In the genomic region with DNA sequence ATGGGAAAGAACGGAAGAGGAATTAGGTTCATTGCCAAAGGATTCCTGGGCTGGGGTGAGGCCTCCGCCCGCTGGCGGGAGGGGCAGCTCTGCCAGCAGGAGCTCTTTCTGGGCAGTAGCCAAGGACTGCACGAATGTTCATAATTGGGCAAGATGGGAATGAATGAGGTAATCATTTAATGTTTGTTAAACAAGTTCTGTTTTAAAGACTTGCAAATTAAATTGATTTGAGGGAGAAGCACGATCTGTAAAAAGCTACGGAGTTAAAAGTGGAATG, we compare ENCODE assay signal across 16 cellular contexts.
DNase-seq lines count a peak whose midpoint lies in the region; ATAC-seq, FAIRE-seq and TF ChIP-seq lines count a peak whose summit lies in the region.
"Had no signal": no experiment of that assay in that cellular context is flagged by ENCODE, and none has a peak within 500 bp of the region (broad histone marks: within the 10 kb centered on the region; RNA-seq: fewer than 3 reads in every experiment).

No MANE protein-coding gene starts in this region.

- no peak for ATAC-seq in GM21515 (IDR thresholded peaks at IDR 0.05; ENCODE audit: unreplicated experiment)
- ATAC-seq in HG02623 (IDR thresholded peaks at IDR 0.05; ENCODE audit: unreplicated experiment) = no peak
- ATAC-seq: activated T-cell treated with anti-CD3 and anti-CD28 coated beads, Interleukin-2, amount 50 U/mL, for 72 hours; HCT116 had no signal

- H3K27me3 ChIP-seq in adipocyte (replicated peaks; ENCODE audit: control insufficient read depth, insufficient read depth, low read length) (no peaks in the 10 kb centered on the region), keratinocyte (ENCODE audit: control insufficient read depth, extremely low read depth, insufficient read depth, low read length) (no peaks in the 10 kb centered on the region), BE2C (no peaks in the 10 kb centered on the region)
- H3K27me3 ChIP-seq: heart left ventricle had no signal

- no peaks in the 10 kb centered on the region for H3K9me3 Mint-ChIP-seq in T-helper 2 cell treated with Interferon-gamma antibody and Interleukin-4, amounts not matched to agents 5 μg/mL and 100 μg/mL, for 36 hours
- H3K9me3 Mint-ChIP-seq: activated T-cell treated with anti-CD3 and anti-CD28 coated beads, Interleukin-2, amount 50 U/mL, for 72 hours had no signal

- peaks cover 2% of the 10 kb centered on the region for H3K27me3 Mint-ChIP-seq in T-helper 2 cell treated with Interferon-gamma antibody and Interleukin-4, amounts not matched to agents 5 μg/mL and 100 μg/mL, for 36 hours (ENCODE audit: low read depth)

- no peaks in the 10 kb centered on the region for H3K79me2 ChIP-seq in keratinocyte (ENCODE audit: control insufficient read depth, insufficient read depth, low read length)

- H3K4me3 ChIP-seq in adipocyte (ENCODE audit: low read length) = no peak overlapping the region
- peak overlapping the region in 1 of 3 experiments; percentile 30 for H3K4me3 ChIP-seq in keratinocyte (ENCODE audit: control insufficient read depth in 2 of 3, extremely low read depth in 1 of 3, insufficient read depth in 2 of 3, low read depth in 1 of 3, low read length in 3 of 3)
- H3K4me3 ChIP-seq in BE2C (ENCODE audit: low read depth, low read length) = no peak overlapping the region
- H3K4me3 ChIP-seq: heart left ventricle had no signal

- H3K36me3 Mint-ChIP-seq in T-helper 2 cell treated with Interferon-gamma antibody and Interleukin-4, amounts not matched to agents 5 μg/mL and 100 μg/mL, for 36 hours (ENCODE audit: low read depth) = no peaks in the 10 kb centered on the region

- H4K20me1 ChIP-seq in keratinocyte (ENCODE audit: control insufficient read depth, extremely low read depth, insufficient read depth, low read length) = no peaks in the 10 kb centered on the region

- H3K27ac ChIP-seq in keratinocyte (ENCODE audit: control insufficient read depth, insufficient read depth, low read length) = peak overlapping the region; percentile 22
- H3K27ac ChIP-seq: heart left ventricle had no signal

- dilution Hi-C loops in keratinocyte (cut with MboI; ENCODE audit: extremely low pct_ligation_motif_present, low sequenced_read_pairs) = no loop called here

- H3K4me3 Mint-ChIP-seq in T-helper 2 cell treated with Interferon-gamma antibody and Interleukin-4, amounts not matched to agents 5 μg/mL and 100 μg/mL, for 36 hours = no peak overlapping the region
- H3K4me3 Mint-ChIP-seq: activated T-cell treated with anti-CD3 and anti-CD28 coated beads, Interleukin-2, amount 50 U/mL, for 72 hours had no signal

- peak; percentile 38 for DNase-seq in A172 (ENCODE audit: low spot score)
- peak; percentile 39 for DNase-seq in LHCN-M2 (ENCODE audit: low read depth)
- DNase-seq in adipocyte (ENCODE audit: low read depth) = peak; percentile 36
- DNase-seq in keratinocyte (ENCODE audit: low read depth, low spot score) = peak; percentile 79
- no peak for DNase-seq in BE2C
- DNase-seq in T-helper 2 cell treated with Interferon-gamma antibody and Interleukin-4, amounts not matched to agents 5 μg/mL and 100 μg/mL, for 36 hours (ENCODE audit: low spot score) = no peak
- DNase-seq: activated CD4-positive, alpha-beta T cell treated with anti-CD3 and anti-CD28 coated beads for 1 hour; activated T-cell treated with anti-CD3 and anti-CD28 coated beads, Interleukin-2, amount 50 U/mL, for 72 hours; effector CD8-positive, alpha-beta T cell; heart left ventricle; NCI-H1436; occipital lobe had no signal

- H3K4me1 ChIP-seq in adipocyte (ENCODE audit: control insufficient read depth, insufficient read depth, low read length) = peaks cover 20% of the 10 kb centered on the region
- peaks cover 36% of the 10 kb centered on the region for H3K4me1 ChIP-seq in keratinocyte (ENCODE audit: control insufficient read depth, extremely low read depth, insufficient read depth, low read length)
- H3K4me1 ChIP-seq in BE2C = no peaks in the 10 kb centered on the region

- peak overlapping the region; percentile 65 for H3K4me2 ChIP-seq in keratinocyte (ENCODE audit: control insufficient read depth, extremely low read depth, insufficient read depth, low read depth, low read length)

- H3K36me3 ChIP-seq in adipocyte (ENCODE audit: control insufficient read depth, insufficient read depth, low read length, severe bottlenecking) (peaks cover 22% of the 10 kb centered on the region), keratinocyte (ENCODE audit: control insufficient read depth in 2 of 2, extremely low read depth in 1 of 2, insufficient read depth in 2 of 2, low read length in 2 of 2) (peaks cover 1 to 7% of the 10 kb centered on the region in 2 experiments), BE2C (no peaks in the 10 kb centered on the region; the same call in 1 of the 2 replicates)

- H3K9me1 ChIP-seq in keratinocyte (ENCODE audit: control insufficient read depth, extremely low read depth, insufficient read depth, low read length) = no peaks in the 10 kb centered on the region

- H3K4me1 Mint-ChIP-seq in T-helper 2 cell treated with Interferon-gamma antibody and Interleukin-4, amounts not matched to agents 5 μg/mL and 100 μg/mL, for 36 hours (ENCODE audit: low read depth) = no peaks in the 10 kb centered on the region

- FAIRE-seq in keratinocyte (lab: Jason Lieb, UNC) = peak; percentile 91
- FAIRE-seq: GM12892 had no signal

- H3K27ac Mint-ChIP-seq in T-helper 2 cell treated with Interferon-gamma antibody and Interleukin-4, amounts not matched to agents 5 μg/mL and 100 μg/mL, for 36 hours = no peak overlapping the region
- H3K27ac Mint-ChIP-seq: activated T-cell treated with anti-CD3 and anti-CD28 coated beads, Interleukin-2, amount 50 U/mL, for 72 hours had no signal

- H3K9me3 ChIP-seq in adipocyte (ENCODE audit: control insufficient read depth, low read length) (no peaks in the 10 kb centered on the region), keratinocyte (ENCODE audit: control insufficient read depth, low read depth, low read length) (no peaks in the 10 kb centered on the region), BE2C (no peaks in the 10 kb centered on the region)
- H3K9me3 ChIP-seq: heart left ventricle had no signal

- H2AFZ ChIP-seq in keratinocyte (ENCODE audit: control insufficient read depth, low read length) = no peak overlapping the region

- H3K9ac ChIP-seq in adipocyte (ENCODE audit: low read length) (no peak overlapping the region), keratinocyte (ENCODE audit: control insufficient read depth, extremely low read depth, insufficient read depth, low read length) (peak overlapping the region; percentile 19)

- TF ChIP-seq CTCF in keratinocyte (optimal IDR thresholded peaks at IDR 0.05 in 1 of 3, IDR thresholded peaks at IDR 0.05 in 1 of 3, conservative IDR thresholded peaks at IDR 0.05 in 1 of 3; ENCODE audit: extremely low read depth in 1 of 3, insufficient read depth in 2 of 3, low read length in 3 of 3) = no peak
- TF ChIP-seq CTCF in BE2C (IDR thresholded peaks at IDR 0.05; ENCODE audit: low read depth, low read length) = no peak

Comparison
In these comparisons a context has a peak if more than half of its experiments do, and no peak if none do; other contexts are left out.
1. DNase-seq: peak in A172 (single experiment), LHCN-M2 (single experiment), adipocyte (single experiment) and keratinocyte (single experiment); none in BE2C (single experiment) and T-helper 2 cell treated with Interferon-gamma antibody and Interleukin-4, amounts not matched to agents 5 μg/mL and 100 μg/mL, for 36 hours (single experiment).